In the genomic region with DNA sequence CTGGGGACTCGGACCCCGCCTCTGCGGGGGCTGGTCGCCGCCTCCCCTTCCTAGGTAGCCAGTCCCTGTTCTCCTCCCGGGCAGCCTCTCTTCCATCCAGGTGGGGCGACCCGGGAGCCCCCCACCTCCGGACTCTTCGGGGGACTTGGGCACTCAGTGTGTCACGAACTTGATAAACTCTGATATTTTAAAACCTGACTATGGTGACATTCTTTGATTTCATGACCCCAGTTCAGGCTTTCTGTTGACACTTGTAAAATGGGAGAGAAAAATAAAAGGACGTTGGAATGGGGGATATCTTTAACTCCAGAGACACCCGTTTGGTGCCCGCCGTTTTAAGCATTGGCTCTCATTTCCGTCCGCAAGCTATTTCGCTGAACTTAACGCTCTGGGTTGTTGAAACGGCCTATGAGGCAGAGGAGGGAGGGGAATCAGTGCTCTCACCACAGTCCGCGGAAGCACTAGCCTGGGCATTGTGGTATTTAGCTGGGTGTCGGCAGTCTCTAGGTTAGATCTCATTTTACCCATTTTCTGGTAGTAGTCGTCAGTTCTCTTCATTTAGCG, we compare ENCODE assay signal across 8 cellular contexts. TPM values are rescaled to one million over a fixed set of nuclear protein-coding genes. Genes with fewer than 3 reads are reported as not detected.
DNase-seq lines count a peak whose midpoint lies in the region; ATAC-seq and TF ChIP-seq lines count a peak whose summit lies in the region.

No MANE protein-coding gene starts in this region.

- TF ChIP-seq CTCF in dorsolateral prefrontal cortex (IDR thresholded peaks at IDR 0.05 in 54 of 56, conservative IDR thresholded peaks at IDR 0.05 in 2 of 56; ENCODE audit: low read depth in 1 of 56, partially characterized antibody in 56 of 56) (no peak), lower lobe of right lung (IDR thresholded peaks at IDR 0.05) (no peak)

- H3K4me1 ChIP-seq in lower lobe of right lung: peaks cover 35% of the 10 kb centered on the region

- H3K36me3 ChIP-seq in lower lobe of right lung: no peaks in the 10 kb centered on the region

- no peaks in the 10 kb centered on the region for H3K9me3 ChIP-seq in lower lobe of right lung

- peak overlapping the region; percentile 46 to 99 (median 90) for H3K27ac ChIP-seq in dorsolateral prefrontal cortex
- peak overlapping the region; percentile 98 for H3K27ac ChIP-seq in lower lobe of right lung

- no peaks in the 10 kb centered on the region for H3K27me3 ChIP-seq in dorsolateral prefrontal cortex
- H3K27me3 ChIP-seq in lower lobe of right lung (ENCODE audit: low read depth): no peaks in the 10 kb centered on the region

- DNase-seq in NCI-H1105 treated with DMSO at 0.1 percent for 48 hours (lab: John Stamatoyannopoulos, UW): peak; percentile 24
- no peak for DNase-seq in NCI-H1105 (lab: John Stamatoyannopoulos, UW)
- DNase-seq in NCI-H2029 (lab: John Stamatoyannopoulos, UW): peak; percentile 3
- peak; percentile 57 for DNase-seq in activated CD4-positive, alpha-beta T cell treated with anti-CD3 and anti-CD28 coated beads for 48 hours
- DNase-seq in dorsolateral prefrontal cortex: peak in 4 of 10 donors; percentile 11 to 34 (median 18)
- DNase-seq in lower lobe of right lung: peak; percentile 62
- peak; percentile 30 to 49 for DNase-seq in stimulated activated CD8-positive, alpha-beta memory T cell treated with anti-CD3 and anti-CD28 coated beads, Interleukin-15, amount 100 ng/mL, for 48 hours (ENCODE audit: low read depth in 2 of 2)

- H3K4me3 ChIP-seq in dorsolateral prefrontal cortex (peak overlapping the region; percentile 70 to 100 (median 96)), lower lobe of right lung (peak overlapping the region; percentile 93)

- intact Hi-C loops in dorsolateral prefrontal cortex (cut with DNase I): loop anchor here (1.0 to 10.0 kb wide), 4 partner anchors 55 to 280 kb away; a partner anchor contains a TSS
- intact Hi-C loops in lower lobe of right lung (cut with DNase I): no loop called here

- peak; percentile 28 for ATAC-seq in HG02759 (IDR thresholded peaks at IDR 0.05; ENCODE audit: unreplicated experiment)
- peak; percentile 33 to 46 for ATAC-seq in lower lobe of right lung

RNA-seq across cellular contexts. Expression of a gene that starts 0.7 kb away (rescaled TPM):
- total RNA-seq in dorsolateral prefrontal cortex (10 to 100 TPM; 32.6 to 61.5 (median 43.9) TPM), lower lobe of right lung (51.2 TPM)

RNA-seq across cellular contexts. Expression of a gene that starts 36.7 kb away (rescaled TPM):
- 100 to 1,000 TPM in 7 of 120 experiments, 10 to 100 TPM in 113; 11.7 to 140 (median 43.8) TPM for total RNA-seq in dorsolateral prefrontal cortex
- 232 TPM for total RNA-seq in lower lobe of right lung

RNA-seq across cellular contexts. Expression of a gene that starts 55.4 kb away (rescaled TPM):
- 10 to 100 TPM; 23.2 to 52.6 (median 39.0) TPM for total RNA-seq in dorsolateral prefrontal cortex
- total RNA-seq in lower lobe of right lung: 20.5 TPM
